ENCODE assay signal across 9 cellular contexts in the genomic region with DNA sequence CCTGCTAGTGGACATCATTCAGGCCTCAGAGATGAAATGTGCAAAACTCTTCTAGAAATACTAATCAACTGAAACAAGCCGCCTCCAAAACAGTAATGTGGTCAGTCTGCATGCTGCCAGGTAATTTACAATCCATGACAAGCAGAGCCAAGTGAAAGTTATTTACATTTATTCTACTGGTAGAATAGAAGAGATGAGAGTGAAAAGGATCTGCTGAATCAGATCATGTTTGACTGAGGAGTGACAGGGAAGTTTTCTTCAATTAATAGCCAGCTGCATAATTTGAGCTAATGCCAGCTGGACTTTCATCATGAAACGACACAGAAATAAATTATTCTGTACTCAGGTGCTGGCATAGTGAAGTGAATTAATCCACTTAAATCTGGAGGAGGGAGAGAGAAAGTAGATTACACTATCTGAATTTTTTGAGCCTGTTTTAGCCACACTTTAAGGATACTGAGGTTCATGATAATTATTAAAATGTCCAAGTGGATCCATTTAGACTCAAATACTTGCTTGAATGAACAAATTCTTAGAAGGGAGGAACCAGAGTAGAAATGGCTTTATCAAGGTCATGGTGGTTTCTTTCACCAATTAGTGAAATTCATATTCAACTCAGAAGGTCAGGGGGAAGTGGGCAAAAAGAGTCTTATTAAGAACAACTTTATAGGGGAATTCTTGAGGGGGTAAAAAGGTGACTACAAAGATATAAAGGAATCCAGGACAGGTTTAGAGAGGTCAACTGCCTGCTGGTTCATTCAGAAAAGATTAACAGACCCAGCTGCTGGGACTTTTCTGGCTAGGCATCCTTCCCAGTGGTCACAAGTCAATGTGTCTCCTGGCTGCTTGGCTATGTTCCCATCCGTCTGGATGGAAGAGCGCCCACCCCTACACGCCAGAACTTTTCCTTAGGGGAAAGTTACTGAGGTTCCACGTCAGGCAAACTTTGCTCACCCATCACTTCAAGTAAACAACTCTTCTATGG.
DNase-seq lines count a peak whose midpoint lies in the region; ATAC-seq and TF ChIP-seq lines count a peak whose summit lies in the region.
"Had no signal": no experiment of that assay in that cellular context is flagged by ENCODE, and none has a peak within 500 bp of the region (broad histone marks: within the 10 kb centered on the region; RNA-seq: fewer than 3 reads in every experiment).

No MANE protein-coding gene starts in this region.

- in situ Hi-C loops in transverse colon (cut with MboI; ENCODE audit: low pct_ligation_motif_present in 1 of 4, low pct_unique_long_range_greater_than_20kb in 1 of 4, low sequenced_read_pairs in 3 of 4): no loop called here

- no peak for TF ChIP-seq EP300 in transverse colon (IDR thresholded peaks at IDR 0.05; ENCODE audit: low read depth)

- no peak overlapping the region for H3K4me3 ChIP-seq in cardiac fibroblast (replicated peaks in 1 of 2; ENCODE audit: low read depth in 2 of 2, low read length in 2 of 2)
- no peak overlapping the region for H3K4me3 ChIP-seq in left lung
- H3K4me3 ChIP-seq in transverse colon: no peak overlapping the region

- DNase-seq in NCI-H1417 (lab: John Stamatoyannopoulos, UW) (peak in 2 of 3 experiments; percentile 12 to 80), NCI-H1417 treated with DMSO at 0.1 percent for 48 hours (lab: John Stamatoyannopoulos, UW) (no peak), cardiac fibroblast (ENCODE audit: low read depth in 2 of 2) (peak; percentile 48 to 51), left lung (no peak), transverse colon (peak; percentile 39), T-helper 17 cell (no peak), HUDEP-2 (lab: John Stamatoyannopoulos, UW; ENCODE audit: unreplicated experiment in 76 of 76) (no peak)
- DNase-seq: activated effector memory CD4-positive, alpha-beta T cell treated with Interleukin-2 at 50 U/mL for 16 hours had no signal

- no peaks in the 10 kb centered on the region for H3K36me3 ChIP-seq in left lung
- H3K36me3 ChIP-seq in transverse colon: no peaks in the 10 kb centered on the region

- TF ChIP-seq CTCF in cardiac fibroblast (IDR thresholded peaks at IDR 0.05; ENCODE audit: low read depth, low read length) (no peak), left lung (IDR thresholded peaks at IDR 0.05) (no peak), transverse colon (IDR thresholded peaks at IDR 0.05) (no peak)

- peaks cover 0 to 8% of the 10 kb centered on the region in 2 donors for H3K4me1 ChIP-seq in left lung
- H3K4me1 ChIP-seq in transverse colon: peaks cover 20 to 56% (median 42%) of the 10 kb centered on the region in 4 donors

- 31 to 34% methylated on average over 5 to 6 of the region's 6 CpGs for WGBS in transverse colon (ENCODE audit: low coverage in 1 of 2), 2 donors

- peaks cover 4% of the 10 kb centered on the region for H3K27me3 Mint-ChIP-seq in T-helper 17 cell

- no peak for TF ChIP-seq POLR2A in transverse colon (IDR thresholded peaks at IDR 0.05)

- H3K27ac ChIP-seq in left lung (no peak overlapping the region), transverse colon (peak overlapping the region; percentile 51 to 69 (median 65))

- intact Hi-C loops in left lung (cut with DNase I) (no loop called here), transverse colon (cut with DNase I; ENCODE audit: low total_unique reads) (no loop called here)

- peaks cover 2% of the 10 kb centered on the region for H3K4me1 Mint-ChIP-seq in T-helper 17 cell

- H3K27me3 ChIP-seq in left lung: no peaks in the 10 kb centered on the region
- H3K27me3 ChIP-seq in transverse colon: no peaks in the 10 kb centered on the region

- H3K9me3 ChIP-seq in left lung (no peaks in the 10 kb centered on the region), transverse colon (no peaks in the 10 kb centered on the region), T-helper 17 cell (ENCODE audit: control insufficient read depth, low read length, poor library complexity, severe bottlenecking) (no peaks in the 10 kb centered on the region)

- H3K36me3 Mint-ChIP-seq in T-helper 17 cell (ENCODE audit: low read depth): no peaks in the 10 kb centered on the region

- ATAC-seq in left lung (peak; percentile 19), T-helper 17 cell (no peak), GM18870 (IDR thresholded peaks at IDR 0.05; ENCODE audit: unreplicated experiment) (no peak)

- H3K27ac Mint-ChIP-seq in T-helper 17 cell: no peak overlapping the region

- no peak overlapping the region for H3K4me3 Mint-ChIP-seq in T-helper 17 cell

Comparison
In these comparisons a context has a peak if more than half of its experiments do, and no peak if none do; other contexts are left out.
1. DNase-seq: peak in NCI-H1417 (2 of 3), cardiac fibroblast (2 of 2) and transverse colon (single experiment); none in NCI-H1417 treated with DMSO at 0.1 percent for 48 hours (single experiment), left lung (0 of 2), T-helper 17 cell (0 of 3) and HUDEP-2 (0 of 76).
2. H3K27ac ChIP-seq: peak in transverse colon (4 of 4); none in left lung (0 of 2).